In genomic region chrX:67543818-67544217, GRCh38 we compare ENCODE assay signal across 8 cellular contexts. TPM values are rescaled to one million over a fixed set of nuclear protein-coding genes. Genes with fewer than 3 reads are reported as not detected.
DNase-seq lines count a peak whose midpoint lies in the region; ATAC-seq and TF ChIP-seq lines count a peak whose summit lies in the region.

AR (plus strand) TSS chrX:67544021; CDS start chrX:67545147, 1,126 bp downstream.

- H3K4me3 ChIP-seq in CD4-positive, alpha-beta memory T cell (ENCODE audit: low read length in 2 of 2), result no peak within 1 kb of the TSS
- H3K4me3 ChIP-seq in gastroesophageal sphincter (peak within 1 kb of the TSS; percentile 43 to 57), neuronal stem cell (ENCODE audit: low read length in 2 of 2) (peak within 1 kb of the TSS; percentile 50 to 85)

- no peak for DNase-seq in CD4-positive, alpha-beta memory T cell
- peak; percentile 57 for DNase-seq in SK-N-DZ (ENCODE audit: low spot score)
- peak; percentile 62 for DNase-seq in neuronal stem cell (ENCODE audit: low spot score)
- DNase-seq in NCI-H345 treated with DMSO at 0.1 percent for 48 hours (lab: John Stamatoyannopoulos, UW; ENCODE audit: unreplicated experiment), result no peak
- DNase-seq in ACHN, result no peak
- no peak for DNase-seq in NCI-H2081 (lab: John Stamatoyannopoulos, UW)

- no peak within 1 kb of the TSS for H3K23ac ChIP-seq in neuronal stem cell (ENCODE audit: low read depth, low read length, poor library complexity)

- no peaks in the 10 kb centered on the region for H3K4me1 Mint-ChIP-seq in CD4-positive, alpha-beta memory T cell

- no peak within 1 kb of the TSS for H4K8ac ChIP-seq in neuronal stem cell (ENCODE audit: low read depth, low read length)

- peak within 1 kb of the TSS; percentile 69 for H3K4me2 ChIP-seq in neuronal stem cell (ENCODE audit: insufficient read depth, low read length, poor library complexity, severe bottlenecking)

- CTCF ChIA-PET in CD4-positive, alpha-beta memory T cell (lab: Charles Lee; ENCODE audit: partially characterized antibody), result no interaction called here

- intact Hi-C loops in CD4-positive, alpha-beta memory T cell (cut with micrococcal nuclease), result no loop called here

- TF ChIP-seq POLR2A in gastroesophageal sphincter (IDR thresholded peaks at IDR 0.05), result no peak

- H2BK15ac ChIP-seq in neuronal stem cell (ENCODE audit: low read length), result no peak within 1 kb of the TSS

- peaks cover 8 to 19% of the 10 kb centered on the region in 2 donors for H3K27me3 Mint-ChIP-seq in CD4-positive, alpha-beta memory T cell

- WGBS in gastroesophageal sphincter (ENCODE audit: low coverage in 1 of 2), 2 donors, result 0% methylated on average over 13 of the region's 30 CpGs; no CpG with 5 or more reads in 1 of the 2 donors
- no CpG with 5 or more reads among the region's 30 CpGs for WGBS in neuronal stem cell (ENCODE audit: extremely low coverage in 2 of 2, insufficient read length in 2 of 2, insufficient replicate concordance in 1 of 2), 2 donors

- H3K9ac ChIP-seq in neuronal stem cell (ENCODE audit: low read depth, low read length, poor library complexity), result no peak within 1 kb of the TSS

- H3K79me1 ChIP-seq in neuronal stem cell (ENCODE audit: low read depth, low read length), result no peaks in the 10 kb centered on the region

- H2BK120ac ChIP-seq in neuronal stem cell (ENCODE audit: low read depth, low read length), result no peak within 1 kb of the TSS

- peak within 1 kb of the TSS; percentile 35 to 73 (median 44) for H3K4me3 Mint-ChIP-seq in CD4-positive, alpha-beta memory T cell

- no peak within 1 kb of the TSS for H3K4ac ChIP-seq in neuronal stem cell (ENCODE audit: low read length)

- POLR2A ChIA-PET in CD4-positive, alpha-beta memory T cell (lab: Charles Lee; ENCODE audit: partially characterized antibody), result no interaction called here

- no peak within 1 kb of the TSS for H2AK5ac ChIP-seq in neuronal stem cell (ENCODE audit: low read depth, low read length)

- in situ Hi-C loops in ACHN (cut with HindIII; ENCODE audit: low pct_ligation_motif_present, low pct_unique_long_range_greater_than_20kb, low sequenced_read_pairs), result no loop called here

- ATAC-seq in gastroesophageal sphincter (peak; percentile 71), HG02885 (IDR thresholded peaks at IDR 0.05; ENCODE audit: poor library complexity, unreplicated experiment) (no peak)

- H3K36me3 Mint-ChIP-seq in CD4-positive, alpha-beta memory T cell, result no peaks in the 10 kb centered on the region

- H3K14ac ChIP-seq in neuronal stem cell (ENCODE audit: low read length), result peak within 1 kb of the TSS; percentile 17

- TF ChIP-seq CTCF in gastroesophageal sphincter (IDR thresholded peaks at IDR 0.05), result no peak

- no peaks in the 10 kb centered on the region for H3K27me3 ChIP-seq in CD4-positive, alpha-beta memory T cell (ENCODE audit: insufficient read depth, low read length)
- H3K27me3 ChIP-seq in gastroesophageal sphincter (no peaks in the 10 kb centered on the region), neuronal stem cell (ENCODE audit: control insufficient read depth in 3 of 3, insufficient read depth in 3 of 3, low read depth in 1 of 3, low read length in 3 of 3) (no peaks in the 10 kb centered on the region)

- no peaks in the 10 kb centered on the region for H3K9me3 ChIP-seq in CD4-positive, alpha-beta memory T cell (ENCODE audit: control insufficient read depth in 1 of 2, low read length in 2 of 2)
- no peaks in the 10 kb centered on the region for H3K9me3 ChIP-seq in gastroesophageal sphincter
- H3K9me3 ChIP-seq in neuronal stem cell (replicated peaks in 1 of 2; ENCODE audit: control insufficient read depth in 2 of 2, insufficient read depth in 1 of 2, low read depth in 1 of 2, low read length in 2 of 2), result no peaks in the 10 kb centered on the region

- no peaks in the 10 kb centered on the region for H3K4me1 ChIP-seq in CD4-positive, alpha-beta memory T cell (ENCODE audit: insufficient read depth, low read length)
- H3K4me1 ChIP-seq in gastroesophageal sphincter (peaks cover 0 to 21% (median 0%) of the 10 kb centered on the region in 3 donors), neuronal stem cell (ENCODE audit: control insufficient read depth in 2 of 2, insufficient read depth in 1 of 2, low read depth in 1 of 2, low read length in 2 of 2) (peaks cover 3 to 5% of the 10 kb centered on the region in 2 donors)

- peaks cover 0 to 5% (median 0%) of the 10 kb centered on the region in 8 donors for H3K9me3 Mint-ChIP-seq in CD4-positive, alpha-beta memory T cell

- H2AFZ ChIP-seq in neuronal stem cell (ENCODE audit: low read length), result peak within 1 kb of the TSS; percentile 92

- no peak within 1 kb of the TSS for H2BK12ac ChIP-seq in neuronal stem cell (ENCODE audit: low read length)

- TF ChIP-seq EP300 in gastroesophageal sphincter (IDR thresholded peaks at IDR 0.05), result no peak

- no peak within 1 kb of the TSS for H3K27ac Mint-ChIP-seq in CD4-positive, alpha-beta memory T cell

- peak within 1 kb of the TSS; percentile 89 for H3K18ac ChIP-seq in neuronal stem cell (ENCODE audit: low read length)

- H3K36me3 ChIP-seq in CD4-positive, alpha-beta memory T cell (ENCODE audit: insufficient read depth, low read length), result no peaks in the 10 kb centered on the region
- H3K36me3 ChIP-seq in gastroesophageal sphincter (no peaks in the 10 kb centered on the region), neuronal stem cell (replicated peaks in 1 of 2; ENCODE audit: control insufficient read depth in 2 of 2, insufficient read depth in 2 of 2, low read length in 2 of 2) (no peaks in the 10 kb centered on the region)

- no peak within 1 kb of the TSS for H4K91ac ChIP-seq in neuronal stem cell (ENCODE audit: low read depth, low read length, poor library complexity)

- H2BK5ac ChIP-seq in neuronal stem cell (ENCODE audit: low read length), result no peak within 1 kb of the TSS

- no peak within 1 kb of the TSS for H3K27ac ChIP-seq in CD4-positive, alpha-beta memory T cell (ENCODE audit: low read depth, low read length)
- H3K27ac ChIP-seq in gastroesophageal sphincter (peak within 1 kb of the TSS in 3 of 4 donors; percentile 60 to 80 (median 78)), neuronal stem cell (replicated peaks; ENCODE audit: low read length) (peak within 1 kb of the TSS; percentile 95)

RNA-seq across cellular contexts. Expression of gene AR, which starts in this region (rescaled TPM):
- total RNA-seq in CD4-positive, alpha-beta memory T cell, result under 1 TPM; 0.15 to 0.19 TPM
- under 1 TPM; 0.10 to 0.13 TPM for polyA plus RNA-seq in CD4-positive, alpha-beta memory T cell
- 0.65 and 0.74 TPM in 2 replicates for polyA plus RNA-seq in SK-N-DZ (2014; cell fraction: cytosol; rRNA removed)
- 0.66 and 0.88 TPM in 2 replicates for polyA plus RNA-seq in SK-N-DZ (2014; cell fraction: nucleus; rRNA removed)
- 1 to 10 TPM; 2.9 to 9.8 (median 6.3) TPM for total RNA-seq in gastroesophageal sphincter
- polyA plus RNA-seq in neuronal stem cell (2013, experiment 1 of 2), result 2.7 TPM
- 2.9 TPM for polyA plus RNA-seq in neuronal stem cell (2013, experiment 2 of 2)

Comparison
In these comparisons a context has a peak if more than half of its experiments do, and no peak if none do; other contexts are left out.
1. DNase-seq: peak in SK-N-DZ (single experiment) and neuronal stem cell (single experiment); none in CD4-positive, alpha-beta memory T cell (0 of 5), NCI-H345 treated with DMSO at 0.1 percent for 48 hours (single experiment), ACHN (single experiment) and NCI-H2081 (0 of 2).
2. H3K4me3 ChIP-seq: peak in gastroesophageal sphincter (2 of 2) and neuronal stem cell (2 of 2); none in CD4-positive, alpha-beta memory T cell (0 of 2).